In genomic region chr3:196208942-196209695, GRCh38 we compare ENCODE assay signal across 24 cellular contexts. TPM values are rescaled to one million over a fixed set of nuclear protein-coding genes. Genes with fewer than 3 reads are reported as not detected.
DNase-seq lines count a peak whose midpoint lies in the region; ATAC-seq and TF ChIP-seq lines count a peak whose summit lies in the region.
"Had no signal": no experiment of that assay in that cellular context is flagged by ENCODE, and none has a peak within 500 bp of the region (broad histone marks: within the 10 kb centered on the region; RNA-seq: fewer than 3 reads in every experiment).

No MANE protein-coding gene starts in this region.

- H3K27ac Mint-ChIP-seq in T-helper 2 cell treated with Interferon-gamma antibody and Interleukin-4, amounts not matched to agents 5 μg/mL and 100 μg/mL, for 36 hours: no peak overlapping the region
- peak overlapping the region in 1 of 8 donors; percentile 24 for H3K27ac Mint-ChIP-seq in CD8-positive, alpha-beta memory T cell
- H3K27ac Mint-ChIP-seq: activated T-cell treated with anti-CD3 and anti-CD28 coated beads, Interleukin-2, amount 50 U/mL, for 24 hours had no signal

- no peak for TF ChIP-seq POLR2A in GM18505 (IDR thresholded peaks at IDR 0.05; ENCODE audit: borderline replicate concordance, extremely low read depth, insufficient read depth, insufficient read length)

- no peaks in the 10 kb centered on the region for H3K36me3 Mint-ChIP-seq in T-helper 2 cell treated with Interferon-gamma antibody and Interleukin-4, amounts not matched to agents 5 μg/mL and 100 μg/mL, for 36 hours (ENCODE audit: low read depth)
- no peaks in the 10 kb centered on the region for H3K36me3 Mint-ChIP-seq in CD8-positive, alpha-beta memory T cell

- H3K27ac ChIP-seq in CD8-positive, alpha-beta memory T cell (ENCODE audit: low read depth, low read length): no peak overlapping the region
- H3K27ac ChIP-seq: C4-2B, cardiac muscle cell, dorsolateral prefrontal cortex, gastrocnemius medialis, left ventricle myocardium inferior, pancreas, skin epidermis had no signal

- H3K9me3 Mint-ChIP-seq in T-helper 2 cell treated with Interferon-gamma antibody and Interleukin-4, amounts not matched to agents 5 μg/mL and 100 μg/mL, for 36 hours: no peaks in the 10 kb centered on the region
- H3K9me3 Mint-ChIP-seq in CD8-positive, alpha-beta memory T cell: no peaks in the 10 kb centered on the region
- H3K9me3 Mint-ChIP-seq: activated T-cell treated with anti-CD3 and anti-CD28 coated beads, Interleukin-2, amount 50 U/mL, for 24 hours had no signal

- ATAC-seq in esophagus mucosa: peak; percentile 24
- peak; percentile 16 for ATAC-seq in omental fat pad (ENCODE audit: low FRiP score)
- no peak for ATAC-seq in GM18909 (IDR thresholded peaks at IDR 0.05; ENCODE audit: poor library complexity, unreplicated experiment)
- ATAC-seq in GM18505 (IDR thresholded peaks at IDR 0.05; ENCODE audit: unreplicated experiment): no peak
- ATAC-seq: gastrocnemius medialis, PC-3 had no signal

- no peaks in the 10 kb centered on the region for H3K27me3 ChIP-seq in CD8-positive, alpha-beta memory T cell (ENCODE audit: insufficient read depth, low read length, poor library complexity, severe bottlenecking)
- H3K27me3 ChIP-seq: dorsolateral prefrontal cortex, pancreas had no signal

- no peak overlapping the region for H3K4me3 ChIP-seq in CD8-positive, alpha-beta memory T cell (ENCODE audit: low read length)
- H3K4me3 ChIP-seq: cardiac muscle cell, dorsolateral prefrontal cortex, gastrocnemius medialis, left ventricle myocardium inferior, pancreas, skin epidermis had no signal

- peaks cover 19% of the 10 kb centered on the region for H3K27me3 Mint-ChIP-seq in T-helper 2 cell treated with Interferon-gamma antibody and Interleukin-4, amounts not matched to agents 5 μg/mL and 100 μg/mL, for 36 hours (ENCODE audit: low read depth)
- H3K27me3 Mint-ChIP-seq in CD8-positive, alpha-beta memory T cell: no peaks in the 10 kb centered on the region
- H3K27me3 Mint-ChIP-seq: activated T-cell treated with anti-CD3 and anti-CD28 coated beads, Interleukin-2, amount 50 U/mL, for 24 hours had no signal

- POLR2A ChIA-PET in CD8-positive, alpha-beta memory T cell (lab: Charles Lee): no interaction called here

- TF ChIP-seq CTCF in omental fat pad (IDR thresholded peaks at IDR 0.05): no peak

- no peak for DNase-seq in T-helper 2 cell treated with Interferon-gamma antibody and Interleukin-4, amounts not matched to agents 5 μg/mL and 100 μg/mL, for 36 hours (ENCODE audit: low spot score)
- DNase-seq in T-helper 2 cell (no peak), omental fat pad (ENCODE audit: low spot score) (no peak), NCI-H510A (lab: John Stamatoyannopoulos, UW) (no peak)
- DNase-seq in CD8-positive, alpha-beta memory T cell: peak in 1 of 5 donors; percentile 49
- DNase-seq: activated CD4-positive, alpha-beta T cell treated with anti-CD3 and anti-CD28 coated beads, Interleukin-2, amount 50 U/mL, for 1 hour; activated T-cell treated with anti-CD3 and anti-CD28 coated beads, Interleukin-2, amount 50 U/mL, for 24 hours; DND-41; dorsolateral prefrontal cortex; erythroblast; gastrocnemius medialis; left ventricle myocardium inferior; NCI-H82; PC-3; stimulated activated CD4-positive, alpha-beta T cell treated with anti-CD3 and anti-CD28 coated beads, Interleukin-4, amount 100 ng/mL, for 24 hours had no signal

- H3K4me1 Mint-ChIP-seq in T-helper 2 cell treated with Interferon-gamma antibody and Interleukin-4, amounts not matched to agents 5 μg/mL and 100 μg/mL, for 36 hours (ENCODE audit: low read depth): peaks cover 11% of the 10 kb centered on the region
- peaks cover 9 to 19% (median 10%) of the 10 kb centered on the region in 3 donors for H3K4me1 Mint-ChIP-seq in CD8-positive, alpha-beta memory T cell

- H3K9me3 ChIP-seq in CD8-positive, alpha-beta memory T cell (ENCODE audit: low read length): no peaks in the 10 kb centered on the region
- H3K9me3 ChIP-seq: gastrocnemius medialis, pancreas had no signal

- CTCF ChIA-PET in CD8-positive, alpha-beta memory T cell (lab: Charles Lee): no interaction called here

- peak overlapping the region; percentile 70 for H3K4me3 Mint-ChIP-seq in T-helper 2 cell treated with Interferon-gamma antibody and Interleukin-4, amounts not matched to agents 5 μg/mL and 100 μg/mL, for 36 hours
- peak overlapping the region in 6 of 7 donors; percentile 49 to 85 (median 70) for H3K4me3 Mint-ChIP-seq in CD8-positive, alpha-beta memory T cell

- H3K36me3 ChIP-seq in CD8-positive, alpha-beta memory T cell (ENCODE audit: insufficient read depth, low read length): no peaks in the 10 kb centered on the region
- H3K36me3 ChIP-seq: cardiac muscle cell, gastrocnemius medialis, left ventricle myocardium inferior, pancreas had no signal

- peaks cover 9% of the 10 kb centered on the region for H3K4me1 ChIP-seq in CD8-positive, alpha-beta memory T cell (ENCODE audit: insufficient read depth, low read length)
- H3K4me1 ChIP-seq: gastrocnemius medialis, pancreas had no signal

RNA-seq across cellular contexts. Expression of gene ZDHHC19, which starts 2.1 kb away (rescaled TPM):
- not detected for total RNA-seq in CD8-positive, alpha-beta memory T cell
- not detected for polyA plus RNA-seq in CD8-positive, alpha-beta memory T cell
- total RNA-seq in esophagus mucosa (not detected), omental fat pad (not detected)
- total RNA-seq: A172, gastrocnemius medialis, left ventricle myocardium inferior, PC-3, temporal lobe had no signal
- polyA plus RNA-seq: pancreas had no signal

RNA-seq across cellular contexts. Expression of gene SLC51A, which starts 7.2 kb away (rescaled TPM):
- not detected for total RNA-seq in CD8-positive, alpha-beta memory T cell
- 1.1 TPM for polyA plus RNA-seq in CD8-positive, alpha-beta memory T cell
- total RNA-seq in esophagus mucosa (not detected), omental fat pad (under 1 TPM in 1 of 4 donors, not detected in 3; 0.65 TPM)
- total RNA-seq: A172, cardiac muscle cell, left ventricle myocardium inferior had no signal

Comparison
In these comparisons a context has a peak if more than half of its experiments do, and no peak if none do; other contexts are left out.
1. ATAC-seq: peak in esophagus mucosa (single experiment) and omental fat pad (single experiment); none in GM18909 (single experiment) and GM18505 (single experiment).